In genomic region chr7:84231157-84231556, GRCh38 we compare ENCODE assay signal across 2 cellular contexts.
TF ChIP-seq lines count a peak whose summit lies in the region.

No MANE protein-coding gene starts in this region.

TF ChIP-seq in GM23338, 12 proteins besides CTCF, POLR2A, EP300 and RAD21 (continued from another document):
- no peak for TF ChIP-seq ETS1 (IDR thresholded peaks at IDR 0.05)
- no peak for TF ChIP-seq STAT1 (IDR thresholded peaks at IDR 0.05; ENCODE audit: unreplicated experiment)
- TF ChIP-seq, protein P1, sequence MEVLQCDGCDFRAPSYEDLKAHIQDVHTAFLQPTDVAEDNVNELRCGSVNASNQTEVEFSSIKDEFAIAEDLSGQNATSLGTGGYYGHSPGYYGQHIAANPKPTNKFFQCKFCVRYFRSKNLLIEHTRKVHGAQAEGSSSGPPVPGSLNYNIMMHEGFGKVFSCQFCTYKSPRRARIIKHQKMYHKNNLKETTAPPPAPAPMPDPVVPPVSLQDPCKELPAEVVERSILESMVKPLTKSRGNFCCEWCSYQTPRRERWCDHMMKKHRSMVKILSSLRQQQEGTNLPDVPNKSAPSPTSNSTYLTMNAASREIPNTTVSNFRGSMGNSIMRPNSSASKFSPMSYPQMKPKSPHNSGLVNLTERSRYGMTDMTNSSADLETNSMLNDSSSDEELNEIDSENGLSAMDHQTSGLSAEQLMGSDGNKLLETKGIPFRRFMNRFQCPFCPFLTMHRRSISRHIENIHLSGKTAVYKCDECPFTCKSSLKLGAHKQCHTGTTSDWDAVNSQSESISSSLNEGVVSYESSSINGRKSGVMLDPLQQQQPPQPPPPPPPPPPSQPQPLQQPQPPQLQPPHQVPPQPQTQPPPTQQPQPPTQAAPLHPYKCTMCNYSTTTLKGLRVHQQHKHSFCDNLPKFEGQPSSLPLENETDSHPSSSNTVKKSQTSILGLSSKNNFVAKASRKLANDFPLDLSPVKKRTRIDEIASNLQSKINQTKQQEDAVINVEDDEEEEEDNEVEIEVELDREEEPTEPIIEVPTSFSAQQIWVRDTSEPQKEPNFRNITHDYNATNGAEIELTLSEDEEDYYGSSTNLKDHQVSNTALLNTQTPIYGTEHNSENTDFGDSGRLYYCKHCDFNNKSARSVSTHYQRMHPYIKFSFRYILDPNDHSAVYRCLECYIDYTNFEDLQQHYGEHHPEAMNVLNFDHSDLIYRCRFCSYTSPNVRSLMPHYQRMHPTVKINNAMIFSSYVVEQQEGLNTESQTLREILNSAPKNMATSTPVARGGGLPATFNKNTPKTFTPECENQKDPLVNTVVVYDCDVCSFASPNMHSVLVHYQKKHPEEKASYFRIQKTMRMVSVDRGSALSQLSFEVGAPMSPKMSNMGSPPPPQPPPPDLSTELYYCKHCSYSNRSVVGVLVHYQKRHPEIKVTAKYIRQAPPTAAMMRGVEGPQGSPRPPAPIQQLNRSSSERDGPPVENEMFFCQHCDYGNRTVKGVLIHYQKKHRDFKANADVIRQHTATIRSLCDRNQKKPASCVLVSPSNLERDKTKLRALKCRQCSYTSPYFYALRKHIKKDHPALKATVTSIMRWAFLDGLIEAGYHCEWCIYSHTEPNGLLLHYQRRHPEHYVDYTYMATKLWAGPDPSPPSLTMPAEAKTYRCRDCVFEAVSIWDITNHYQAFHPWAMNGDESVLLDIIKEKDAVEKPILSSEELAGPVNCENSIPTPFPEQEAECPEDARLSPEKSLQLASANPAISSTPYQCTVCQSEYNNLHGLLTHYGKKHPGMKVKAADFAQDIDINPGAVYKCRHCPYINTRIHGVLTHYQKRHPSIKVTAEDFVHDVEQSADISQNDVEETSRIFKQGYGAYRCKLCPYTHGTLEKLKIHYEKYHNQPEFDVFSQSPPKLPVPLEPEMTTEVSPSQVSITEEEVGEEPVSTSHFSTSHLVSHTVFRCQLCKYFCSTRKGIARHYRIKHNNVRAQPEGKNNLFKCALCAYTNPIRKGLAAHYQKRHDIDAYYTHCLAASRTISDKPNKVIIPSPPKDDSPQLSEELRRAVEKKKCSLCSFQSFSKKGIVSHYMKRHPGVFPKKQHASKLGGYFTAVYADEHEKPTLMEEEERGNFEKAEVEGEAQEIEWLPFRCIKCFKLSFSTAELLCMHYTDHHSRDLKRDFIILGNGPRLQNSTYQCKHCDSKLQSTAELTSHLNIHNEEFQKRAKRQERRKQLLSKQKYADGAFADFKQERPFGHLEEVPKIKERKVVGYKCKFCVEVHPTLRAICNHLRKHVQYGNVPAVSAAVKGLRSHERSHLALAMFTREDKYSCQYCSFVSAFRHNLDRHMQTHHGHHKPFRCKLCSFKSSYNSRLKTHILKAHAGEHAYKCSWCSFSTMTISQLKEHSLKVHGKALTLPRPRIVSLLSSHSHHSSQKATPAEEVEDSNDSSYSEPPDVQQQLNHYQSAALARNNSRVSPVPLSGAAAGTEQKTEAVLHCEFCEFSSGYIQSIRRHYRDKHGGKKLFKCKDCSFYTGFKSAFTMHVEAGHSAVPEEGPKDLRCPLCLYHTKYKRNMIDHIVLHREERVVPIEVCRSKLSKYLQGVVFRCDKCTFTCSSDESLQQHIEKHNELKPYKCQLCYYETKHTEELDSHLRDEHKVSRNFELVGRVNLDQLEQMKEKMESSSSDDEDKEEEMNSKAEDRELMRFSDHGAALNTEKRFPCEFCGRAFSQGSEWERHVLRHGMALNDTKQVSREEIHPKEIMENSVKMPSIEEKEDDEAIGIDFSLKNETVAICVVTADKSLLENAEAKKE (CRISPR knock-in tag; IDR thresholded peaks at IDR 0.05), result no peak
- TF ChIP-seq ZNF114 (CRISPR knock-in tag; IDR thresholded peaks at IDR 0.05), result no peak
- TF ChIP-seq REST (IDR thresholded peaks at IDR 0.05; ENCODE audit: unreplicated experiment), result no peak
- TF ChIP-seq EZH2 (IDR thresholded peaks at IDR 0.05; ENCODE audit: low read depth, unreplicated experiment), result no peak
- no peak for TF ChIP-seq POLR2AphosphoS5 (IDR thresholded peaks at IDR 0.05; ENCODE audit: low read depth)

TF ChIP-seq in SK-N-SH treated with all-trans-retinoic acid at 6 μM for 48 hours, 23 proteins besides CTCF, POLR2A, EP300 and RAD21 (continued from another document):
- TF ChIP-seq, protein P2, sequence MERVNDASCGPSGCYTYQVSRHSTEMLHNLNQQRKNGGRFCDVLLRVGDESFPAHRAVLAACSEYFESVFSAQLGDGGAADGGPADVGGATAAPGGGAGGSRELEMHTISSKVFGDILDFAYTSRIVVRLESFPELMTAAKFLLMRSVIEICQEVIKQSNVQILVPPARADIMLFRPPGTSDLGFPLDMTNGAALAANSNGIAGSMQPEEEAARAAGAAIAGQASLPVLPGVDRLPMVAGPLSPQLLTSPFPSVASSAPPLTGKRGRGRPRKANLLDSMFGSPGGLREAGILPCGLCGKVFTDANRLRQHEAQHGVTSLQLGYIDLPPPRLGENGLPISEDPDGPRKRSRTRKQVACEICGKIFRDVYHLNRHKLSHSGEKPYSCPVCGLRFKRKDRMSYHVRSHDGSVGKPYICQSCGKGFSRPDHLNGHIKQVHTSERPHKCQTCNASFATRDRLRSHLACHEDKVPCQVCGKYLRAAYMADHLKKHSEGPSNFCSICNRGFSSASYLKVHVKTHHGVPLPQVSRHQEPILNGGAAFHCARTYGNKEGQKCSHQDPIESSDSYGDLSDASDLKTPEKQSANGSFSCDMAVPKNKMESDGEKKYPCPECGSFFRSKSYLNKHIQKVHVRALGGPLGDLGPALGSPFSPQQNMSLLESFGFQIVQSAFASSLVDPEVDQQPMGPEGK (CRISPR knock-in tag; IDR thresholded peaks at IDR 0.05; ENCODE audit: borderline replicate concordance), result no peak
- no peak for TF ChIP-seq CREB5 (CRISPR knock-in tag; IDR thresholded peaks at IDR 0.05; ENCODE audit: low read depth)
- TF ChIP-seq ESRRG (CRISPR knock-in tag; IDR thresholded peaks at IDR 0.05), result no peak
- TF ChIP-seq CSRNP3 (CRISPR knock-in tag; IDR thresholded peaks at IDR 0.05), result no peak
- TF ChIP-seq POU6F1 (CRISPR knock-in tag; IDR thresholded peaks at IDR 0.05; ENCODE audit: borderline replicate concordance, low read depth), result no peak
- TF ChIP-seq SNAI2 (CRISPR knock-in tag; IDR thresholded peaks at IDR 0.05), result no peak
- no peak for TF ChIP-seq ZNF70 (CRISPR knock-in tag; IDR thresholded peaks at IDR 0.05)
- TF ChIP-seq ZNF8 (CRISPR knock-in tag; IDR thresholded peaks at IDR 0.05), result no peak
- TF ChIP-seq BACH2 (CRISPR knock-in tag; IDR thresholded peaks at IDR 0.05; ENCODE audit: borderline replicate concordance), result no peak
- TF ChIP-seq TOX (CRISPR knock-in tag; IDR thresholded peaks at IDR 0.05; ENCODE audit: borderline replicate concordance), result no peak
- no peak for TF ChIP-seq ZC3H10 (CRISPR knock-in tag; IDR thresholded peaks at IDR 0.05)
- TF ChIP-seq CSDC2 (CRISPR knock-in tag; IDR thresholded peaks at IDR 0.05), result no peak
- TF ChIP-seq, protein P3, sequence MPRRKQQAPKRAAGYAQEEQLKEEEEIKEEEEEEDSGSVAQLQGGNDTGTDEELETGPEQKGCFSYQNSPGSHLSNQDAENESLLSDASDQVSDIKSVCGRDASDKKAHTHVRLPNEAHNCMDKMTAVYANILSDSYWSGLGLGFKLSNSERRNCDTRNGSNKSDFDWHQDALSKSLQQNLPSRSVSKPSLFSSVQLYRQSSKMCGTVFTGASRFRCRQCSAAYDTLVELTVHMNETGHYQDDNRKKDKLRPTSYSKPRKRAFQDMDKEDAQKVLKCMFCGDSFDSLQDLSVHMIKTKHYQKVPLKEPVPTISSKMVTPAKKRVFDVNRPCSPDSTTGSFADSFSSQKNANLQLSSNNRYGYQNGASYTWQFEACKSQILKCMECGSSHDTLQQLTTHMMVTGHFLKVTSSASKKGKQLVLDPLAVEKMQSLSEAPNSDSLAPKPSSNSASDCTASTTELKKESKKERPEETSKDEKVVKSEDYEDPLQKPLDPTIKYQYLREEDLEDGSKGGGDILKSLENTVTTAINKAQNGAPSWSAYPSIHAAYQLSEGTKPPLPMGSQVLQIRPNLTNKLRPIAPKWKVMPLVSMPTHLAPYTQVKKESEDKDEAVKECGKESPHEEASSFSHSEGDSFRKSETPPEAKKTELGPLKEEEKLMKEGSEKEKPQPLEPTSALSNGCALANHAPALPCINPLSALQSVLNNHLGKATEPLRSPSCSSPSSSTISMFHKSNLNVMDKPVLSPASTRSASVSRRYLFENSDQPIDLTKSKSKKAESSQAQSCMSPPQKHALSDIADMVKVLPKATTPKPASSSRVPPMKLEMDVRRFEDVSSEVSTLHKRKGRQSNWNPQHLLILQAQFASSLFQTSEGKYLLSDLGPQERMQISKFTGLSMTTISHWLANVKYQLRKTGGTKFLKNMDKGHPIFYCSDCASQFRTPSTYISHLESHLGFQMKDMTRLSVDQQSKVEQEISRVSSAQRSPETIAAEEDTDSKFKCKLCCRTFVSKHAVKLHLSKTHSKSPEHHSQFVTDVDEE (CRISPR knock-in tag; IDR thresholded peaks at IDR 0.05), result no peak
- TF ChIP-seq ZNF565 (CRISPR knock-in tag; conservative IDR thresholded peaks at IDR 0.05; ENCODE audit: low read depth), result no peak
- no peak for TF ChIP-seq GLIS3 (CRISPR knock-in tag; IDR thresholded peaks at IDR 0.05)
